Comparison of ENCODE assay signal across 1 cellular context in genomic region chr6:83192871-83193746, GRCh38.
TF ChIP-seq lines count a peak whose summit lies in the region.

TSS of gene PGM3 (minus strand) at chr6:83193265. CDS start at chr6:83191012, 2,253 bp downstream.
TSS of gene RWDD2A (plus strand) at chr6:83193357. CDS start at chr6:83194452, 1,095 bp downstream.

TF ChIP-seq in HepG2, 621 proteins besides CTCF, POLR2A, EP300 and RAD21 (continued from another document and continues in another):
- no peak for TF ChIP-seq AKNA (CRISPR knock-in tag; IDR thresholded peaks at IDR 0.05; ENCODE audit: borderline replicate concordance)
- TF ChIP-seq ZNF282 (IDR thresholded peaks at IDR 0.05; ENCODE audit: partially characterized antibody) = no peak
- TF ChIP-seq KLF16 (CRISPR knock-in tag; IDR thresholded peaks at IDR 0.05) = peak in 1 of 2 experiments; percentile 69; a peak in 2 of 4 replicates
- peak; percentile 76 for TF ChIP-seq SATB2 (CRISPR knock-in tag; IDR thresholded peaks at IDR 0.05)
- TF ChIP-seq HMGXB4 (CRISPR knock-in tag; IDR thresholded peaks at IDR 0.05; ENCODE audit: borderline replicate concordance in 1 of 2, low read depth in 1 of 2) = peak; percentile 79 to 90; a peak in 2 of 4 replicates
- peak; percentile 27; the same call in 1 of the 2 replicates for TF ChIP-seq TFDP1 (CRISPR knock-in tag; IDR thresholded peaks at IDR 0.05; ENCODE audit: borderline replicate concordance)
- peak; percentile 82; the same call in 1 of the 2 replicates for TF ChIP-seq ZNF580 (CRISPR knock-in tag; IDR thresholded peaks at IDR 0.05; ENCODE audit: borderline replicate concordance, low read depth)
- no peak for TF ChIP-seq ZNF713 (CRISPR knock-in tag; IDR thresholded peaks at IDR 0.05)
- no peak for TF ChIP-seq ZNF432 (CRISPR knock-in tag; IDR thresholded peaks at IDR 0.05; ENCODE audit: borderline replicate concordance)
- TF ChIP-seq ZBTB33 (CRISPR knock-in tag; IDR thresholded peaks at IDR 0.05) = no peak
- peak; percentile 85 for TF ChIP-seq ZBTB7B (CRISPR knock-in tag; IDR thresholded peaks at IDR 0.05)
- TF ChIP-seq ZKSCAN1 (IDR thresholded peaks at IDR 0.05; ENCODE audit: low read length) = no peak
- peak; percentile 80 for TF ChIP-seq CBX1 (IDR thresholded peaks at IDR 0.05; ENCODE audit: low read depth)
- peak; percentile 56; the same call in 1 of the 2 replicates for TF ChIP-seq ZFP36L1 (CRISPR knock-in tag; IDR thresholded peaks at IDR 0.05)
- no peak for TF ChIP-seq HNRNPUL1 (IDR thresholded peaks at IDR 0.05; ENCODE audit: low read depth, low read length)
- no peak for TF ChIP-seq SRF (IDR thresholded peaks at IDR 0.05; ENCODE audit: low read depth, low read length)
- TF ChIP-seq ZNF224 (CRISPR knock-in tag; IDR thresholded peaks at IDR 0.05) = peak; percentile 81; the same call in 1 of the 2 replicates
- peak; percentile 75; the same call in 1 of the 2 replicates for TF ChIP-seq CSRNP1 (CRISPR knock-in tag; IDR thresholded peaks at IDR 0.05)
- TF ChIP-seq ATF4 (CRISPR knock-in tag; IDR thresholded peaks at IDR 0.05) = peak in 1 of 2 experiments; percentile 48; a peak in 1 of 4 replicates
- TF ChIP-seq DDIT3 (CRISPR knock-in tag; IDR thresholded peaks at IDR 0.05) = no peak
- peak; percentile 38; the same call in 1 of the 2 replicates for TF ChIP-seq MAZ (IDR thresholded peaks at IDR 0.05; ENCODE audit: borderline replicate concordance, low read depth, low read length)
- TF ChIP-seq MAZ (CRISPR knock-in tag; IDR thresholded peaks at IDR 0.05; ENCODE audit: low read depth) = peak; percentile 66; the same call in 1 of the 2 replicates
- TF ChIP-seq SMARCE1 (IDR thresholded peaks at IDR 0.05; ENCODE audit: borderline replicate concordance) = no peak
- peak; percentile 63; the same call in 1 of the 2 replicates for TF ChIP-seq ZNF44 (CRISPR knock-in tag; IDR thresholded peaks at IDR 0.05)
- TF ChIP-seq CCAR2 (optimal IDR thresholded peaks at IDR 0.05; ENCODE audit: low read depth, low read length) = no peak
- peak; percentile 97 for TF ChIP-seq RBFOX2 (IDR thresholded peaks at IDR 0.05; ENCODE audit: low read depth, low read length)
- peak; percentile 70 for TF ChIP-seq ZNF770 (CRISPR knock-in tag; IDR thresholded peaks at IDR 0.05)
- TF ChIP-seq ZNF530 (CRISPR knock-in tag; IDR thresholded peaks at IDR 0.05; ENCODE audit: low read depth) = no peak
- TF ChIP-seq ZNF598 (CRISPR knock-in tag; IDR thresholded peaks at IDR 0.05; ENCODE audit: borderline replicate concordance) = peak; percentile 50; the same call in 1 of the 2 replicates
- TF ChIP-seq ZNF674 (CRISPR knock-in tag; IDR thresholded peaks at IDR 0.05; ENCODE audit: low read depth) = no peak
- no peak for TF ChIP-seq ATAD3A (CRISPR knock-in tag; IDR thresholded peaks at IDR 0.05)
- TF ChIP-seq ELF1 (CRISPR knock-in tag; IDR thresholded peaks at IDR 0.05) = peak; percentile 86
- TF ChIP-seq TMF1 (CRISPR knock-in tag; IDR thresholded peaks at IDR 0.05; ENCODE audit: low read depth) = no peak
- TF ChIP-seq SCMH1 (CRISPR knock-in tag; IDR thresholded peaks at IDR 0.05; ENCODE audit: borderline replicate concordance) = no peak
- TF ChIP-seq CBX5 (CRISPR knock-in tag; IDR thresholded peaks at IDR 0.05; ENCODE audit: borderline replicate concordance) = peak; percentile 42; the same call in 1 of the 2 replicates
- TF ChIP-seq ZFP1 (CRISPR knock-in tag; IDR thresholded peaks at IDR 0.05) = peak; percentile 37; the same call in 1 of the 2 replicates
- no peak for TF ChIP-seq ZMYM2 (CRISPR knock-in tag; IDR thresholded peaks at IDR 0.05)
